In genomic region chr1:230636575-230637163, GRCh38 we compare ENCODE assay signal across 21 cellular contexts. TPM values are rescaled to one million over a fixed set of nuclear protein-coding genes. Genes with fewer than 3 reads are reported as not detected.
A peak's percentile ranks its signal among the peaks of the same experiment; 100 is the strongest.
DNase-seq lines count a peak whose midpoint lies in the region; ATAC-seq and TF ChIP-seq lines count a peak whose summit lies in the region.
"Had no signal": no experiment of that assay in that cellular context is flagged by ENCODE, and none has a peak within 500 bp of the region (broad histone marks: within the 10 kb centered on the region; RNA-seq: fewer than 3 reads in every experiment).

No MANE protein-coding gene starts in this region.

- no peak overlapping the region for H3K18ac ChIP-seq in H9 (ENCODE audit: insufficient read length, low read depth, low read length)

- POLR2A ChIA-PET in activated CD4-positive, alpha-beta T cell treated with anti-CD3 and anti-CD28 coated beads for 36 hours (lab: Charles Lee), result no interaction called here

- intact Hi-C loops in activated CD4-positive, alpha-beta T cell treated with anti-CD3 and anti-CD28 coated beads for 36 hours (cut with DNase I, micrococcal nuclease), result no loop called here

- H3K27me3 ChIP-seq in H9 (ENCODE audit: insufficient read depth, low read length), result no peaks in the 10 kb centered on the region

- CTCF ChIA-PET in activated CD4-positive, alpha-beta T cell treated with anti-CD3 and anti-CD28 coated beads for 36 hours (lab: Charles Lee), result no interaction called here
- CTCF ChIA-PET in activated naive CD4-positive, alpha-beta T cell treated with anti-CD3 and anti-CD28 coated beads, Interleukin-2, amount 10 ng/mL, durations not matched to agents 7 days and 5 days (lab: Charles Lee), result no interaction called here

- H3K56ac ChIP-seq in H9 (ENCODE audit: insufficient read length, low read depth, low read length), result no peak overlapping the region

- no peak overlapping the region for H3K9ac ChIP-seq in H9 (ENCODE audit: extremely low read depth, insufficient read length, low read length)

- no peak overlapping the region for H3K27ac Mint-ChIP-seq in activated CD4-positive, alpha-beta T cell treated with anti-CD3 and anti-CD28 coated beads for 36 hours
- H3K27ac Mint-ChIP-seq in activated naive CD4-positive, alpha-beta T cell treated with anti-CD3 and anti-CD28 coated beads, Interleukin-2, amount 10 ng/mL, durations not matched to agents 7 days and 5 days, result no peak overlapping the region
- H3K27ac Mint-ChIP-seq in stimulated activated naive CD8-positive, alpha-beta T cell treated with anti-CD3 and anti-CD28 coated beads, Interleukin-15, Interleukin-2, amounts not matched to agents 100 ng/mL and 50 ng/mL, for 24 hours, result peak overlapping the region; percentile 32
- no peak overlapping the region; a peak in 1 of 7 replicates for H3K27ac Mint-ChIP-seq in H9

- no peak overlapping the region for H3T11ph ChIP-seq in H9 (ENCODE audit: low read length)

- no peaks in the 10 kb centered on the region for H3K4me1 ChIP-seq in H9 (ENCODE audit: insufficient read depth, low read length)
- H3K4me1 ChIP-seq: A549, BE2C had no signal

- H3K23me2 ChIP-seq in H9 (ENCODE audit: insufficient read length, low read depth, low read length, poor library complexity, severe bottlenecking), result no peaks in the 10 kb centered on the region

- no peak overlapping the region for H2AK5ac ChIP-seq in H9 (ENCODE audit: insufficient read length, low read length)

- WGBS in H9 (ENCODE audit: extremely low coverage, insufficient read length, low lambda C conversion rate), result no CpG with 5 or more reads among the region's 7 CpGs

- TF ChIP-seq CTCF in H9 (conservative IDR thresholded peaks at IDR 0.05), result no peak

- H3K9me3 ChIP-seq in H9 (ENCODE audit: control insufficient read depth, low read depth, low read length), result no peaks in the 10 kb centered on the region
- H3K9me3 ChIP-seq: A549, BE2C had no signal

- H4K20me1 ChIP-seq in H9 (ENCODE audit: control insufficient read depth, insufficient read depth, insufficient read length), result no peaks in the 10 kb centered on the region

- no peaks in the 10 kb centered on the region for H3K36me3 Mint-ChIP-seq in activated CD4-positive, alpha-beta T cell treated with anti-CD3 and anti-CD28 coated beads for 36 hours (ENCODE audit: low read depth)
- H3K36me3 Mint-ChIP-seq in activated naive CD4-positive, alpha-beta T cell treated with anti-CD3 and anti-CD28 coated beads, Interleukin-2, amount 10 ng/mL, durations not matched to agents 7 days and 5 days, result no peaks in the 10 kb centered on the region
- no peaks in the 10 kb centered on the region for H3K36me3 Mint-ChIP-seq in stimulated activated naive CD8-positive, alpha-beta T cell treated with anti-CD3 and anti-CD28 coated beads, Interleukin-15, Interleukin-2, amounts not matched to agents 100 ng/mL and 50 ng/mL, for 24 hours (ENCODE audit: low read depth)
- no peaks in the 10 kb centered on the region for H3K36me3 Mint-ChIP-seq in H9 (ENCODE audit: insufficient read depth in 1 of 3, low read depth in 3 of 3)

- H3K14ac ChIP-seq in H9 (ENCODE audit: insufficient read depth, low read length), result no peak overlapping the region

- no peak overlapping the region for H3K4ac ChIP-seq in H9 (ENCODE audit: low read depth, low read length)

- no peak overlapping the region for H2BK15ac ChIP-seq in H9 (ENCODE audit: low read depth, low read length)

- H3K23ac ChIP-seq in H9 (ENCODE audit: insufficient read length, low read depth, low read length), result no peak overlapping the region

- H3K79me1 ChIP-seq in H9 (ENCODE audit: insufficient read depth, low read depth, low read length, poor library complexity, severe bottlenecking), result no peaks in the 10 kb centered on the region

- H2BK5ac ChIP-seq in H9 (ENCODE audit: insufficient read length, low read length), result no peak overlapping the region

- peak; percentile 15 for DNase-seq in activated CD4-positive, alpha-beta T cell treated with anti-CD3 and anti-CD28 coated beads for 36 hours
- no peak for DNase-seq in activated CD4-positive, alpha-beta T cell treated with anti-CD3 and anti-CD28 coated beads for 4 hours
- peak; percentile 15 for DNase-seq in activated naive CD4-positive, alpha-beta T cell treated with Interleukin-2 at 50 U/mL for 16 hours
- DNase-seq in activated naive CD4-positive, alpha-beta T cell treated with anti-CD3 and anti-CD28 coated beads, Interleukin-2, amount 10 ng/mL, durations not matched to agents 7 days and 5 days, result no peak
- peak; percentile 10 for DNase-seq in stimulated activated naive CD4-positive, alpha-beta T cell treated with Interleukin-2 at 50 U/mL for 16 hours (lab: John Stamatoyannopoulos, UW)
- no peak for DNase-seq in stimulated activated naive CD4-positive, alpha-beta T cell (lab: John Stamatoyannopoulos, UW)
- no peak for DNase-seq in H9
- DNase-seq: BE2C, DMS79 treated with DMSO at 0.1 percent for 48 hours, IMR-90, NCI-H1048, NCI-H1436, NCI-H187 treated with DMSO at 0.1 percent for 48 hours, NCI-H2107, NCI-H2227 treated with DMSO at 0.1 percent for 48 hours, NCI-H510A, PC-9, RPMI8226, SHP77 had no signal

- ATAC-seq in activated CD4-positive, alpha-beta T cell treated with anti-CD3 and anti-CD28 coated beads for 36 hours, result peak; percentile 65
- ATAC-seq: A549 had no signal

- H3K9me3 Mint-ChIP-seq in activated CD4-positive, alpha-beta T cell treated with anti-CD3 and anti-CD28 coated beads for 36 hours (ENCODE audit: low read depth), result no peaks in the 10 kb centered on the region
- H3K9me3 Mint-ChIP-seq in activated naive CD4-positive, alpha-beta T cell treated with anti-CD3 and anti-CD28 coated beads, Interleukin-2, amount 10 ng/mL, durations not matched to agents 7 days and 5 days, result no peaks in the 10 kb centered on the region
- H3K9me3 Mint-ChIP-seq in stimulated activated naive CD8-positive, alpha-beta T cell treated with anti-CD3 and anti-CD28 coated beads, Interleukin-15, Interleukin-2, amounts not matched to agents 100 ng/mL and 50 ng/mL, for 24 hours, result no peaks in the 10 kb centered on the region
- no peaks in the 10 kb centered on the region for H3K9me3 Mint-ChIP-seq in H9

- H3K4me2 ChIP-seq in H9 (ENCODE audit: insufficient read depth, insufficient read length, low read length), result no peak overlapping the region
- H3K4me2 ChIP-seq: A549, PC-9 had no signal

- no peak overlapping the region for H2BK20ac ChIP-seq in H9 (ENCODE audit: low read depth, low read length, poor library complexity, severe bottlenecking)

- no peak overlapping the region for H4K8ac ChIP-seq in H9 (replicated peaks; ENCODE audit: insufficient read length, low read depth, low read length)

- no peak overlapping the region for H3K27ac ChIP-seq in H9 (ENCODE audit: insufficient read length, low read depth, low read length)
- H3K27ac ChIP-seq: A549, PC-9 had no signal

- H2AFZ ChIP-seq in H9 (ENCODE audit: low read length), result no peak overlapping the region
- H2AFZ ChIP-seq: PC-9 had no signal

- no peak overlapping the region for H2BK120ac ChIP-seq in H9 (ENCODE audit: low read depth, low read length, poor library complexity, severe bottlenecking)

- no peaks in the 10 kb centered on the region for H3K79me2 ChIP-seq in H9 (ENCODE audit: insufficient read depth, low read length)

- no peak overlapping the region for H3K4me3 Mint-ChIP-seq in activated CD4-positive, alpha-beta T cell treated with anti-CD3 and anti-CD28 coated beads for 36 hours
- H3K4me3 Mint-ChIP-seq in activated naive CD4-positive, alpha-beta T cell treated with anti-CD3 and anti-CD28 coated beads, Interleukin-2, amount 10 ng/mL, durations not matched to agents 7 days and 5 days, result no peak overlapping the region
- H3K4me3 Mint-ChIP-seq in stimulated activated naive CD8-positive, alpha-beta T cell treated with anti-CD3 and anti-CD28 coated beads, Interleukin-15, Interleukin-2, amounts not matched to agents 100 ng/mL and 50 ng/mL, for 24 hours, result no peak overlapping the region
- H3K4me3 Mint-ChIP-seq in H9, result no peak overlapping the region

- H3K27me3 Mint-ChIP-seq in activated CD4-positive, alpha-beta T cell treated with anti-CD3 and anti-CD28 coated beads for 36 hours, result peaks cover 24% of the 10 kb centered on the region
- H3K27me3 Mint-ChIP-seq in activated naive CD4-positive, alpha-beta T cell treated with anti-CD3 and anti-CD28 coated beads, Interleukin-2, amount 10 ng/mL, durations not matched to agents 7 days and 5 days, result peaks cover 29% of the 10 kb centered on the region
- peaks cover 32% of the 10 kb centered on the region for H3K27me3 Mint-ChIP-seq in stimulated activated naive CD8-positive, alpha-beta T cell treated with anti-CD3 and anti-CD28 coated beads, Interleukin-15, Interleukin-2, amounts not matched to agents 100 ng/mL and 50 ng/mL, for 24 hours
- H3K27me3 Mint-ChIP-seq in H9 (ENCODE audit: low read depth), result peaks cover 18% of the 10 kb centered on the region

- peaks cover 15% of the 10 kb centered on the region for H3K4me1 Mint-ChIP-seq in activated CD4-positive, alpha-beta T cell treated with anti-CD3 and anti-CD28 coated beads for 36 hours
- H3K4me1 Mint-ChIP-seq in activated naive CD4-positive, alpha-beta T cell treated with anti-CD3 and anti-CD28 coated beads, Interleukin-2, amount 10 ng/mL, durations not matched to agents 7 days and 5 days, result peaks cover 6% of the 10 kb centered on the region
- peaks cover 23% of the 10 kb centered on the region for H3K4me1 Mint-ChIP-seq in stimulated activated naive CD8-positive, alpha-beta T cell treated with anti-CD3 and anti-CD28 coated beads, Interleukin-15, Interleukin-2, amounts not matched to agents 100 ng/mL and 50 ng/mL, for 24 hours (ENCODE audit: low read depth)
- H3K4me1 Mint-ChIP-seq in H9, result peaks cover 8 to 15% of the 10 kb centered on the region in 2 experiments; a peak in 3 of 4 replicates

- no peak overlapping the region for H4K5ac ChIP-seq in H9 (ENCODE audit: insufficient read length, low read depth, low read length)

- no peak overlapping the region for H4K91ac ChIP-seq in H9 (ENCODE audit: insufficient read length, low read depth, low read length)

- H2BK12ac ChIP-seq in H9 (ENCODE audit: insufficient read length, low read depth, low read length), result no peak overlapping the region

RNA-seq across cellular contexts. Expression of gene COG2, which starts 5.6 kb away (rescaled TPM):
- 10 to 100 TPM; 28.1 to 32.0 TPM for total RNA-seq in activated CD4-positive, alpha-beta T cell treated with anti-CD3 and anti-CD28 coated beads for 36 hours
- 35.7 and 42.2 TPM in 2 replicates for total RNA-seq in H9 (2021)

Comparison
In these comparisons a context has a peak if more than half of its experiments do, and no peak if none do; other contexts are left out.
1. DNase-seq: peak in activated CD4-positive, alpha-beta T cell treated with anti-CD3 and anti-CD28 coated beads for 36 hours (single experiment), activated naive CD4-positive, alpha-beta T cell treated with Interleukin-2 at 50 U/mL for 16 hours (single experiment) and stimulated activated naive CD4-positive, alpha-beta T cell treated with Interleukin-2 at 50 U/mL for 16 hours (single experiment); none in activated CD4-positive, alpha-beta T cell treated with anti-CD3 and anti-CD28 coated beads for 4 hours (0 of 2), activated naive CD4-positive, alpha-beta T cell treated with anti-CD3 and anti-CD28 coated beads, Interleukin-2, amount 10 ng/mL, durations not matched to agents 7 days and 5 days (single experiment), stimulated activated naive CD4-positive, alpha-beta T cell (0 of 6) and H9 (single experiment).